Comparison of ENCODE assay signal across 11 cellular contexts in the genomic region with DNA sequence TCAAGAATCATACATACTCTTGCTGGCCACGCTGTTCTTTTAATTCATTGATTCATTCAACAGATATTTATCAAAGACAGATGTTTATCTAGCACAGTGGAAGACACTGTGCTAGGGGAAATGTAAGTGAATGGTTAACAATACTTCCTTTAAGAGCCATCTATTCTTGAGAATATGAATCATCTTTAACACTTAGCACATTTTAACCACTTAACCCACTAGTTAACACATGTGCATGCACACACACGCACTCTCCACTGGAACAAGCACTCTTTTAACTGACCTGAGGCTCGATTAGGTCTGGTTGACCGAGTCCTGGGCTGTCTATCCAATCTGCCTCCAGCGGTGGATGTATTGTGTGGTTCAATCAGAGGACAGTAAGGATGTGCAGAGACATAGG. TPM values are rescaled to one million over a fixed set of nuclear protein-coding genes. Genes with fewer than 3 reads are reported as not detected.
DNase-seq lines count a peak whose midpoint lies in the region; ATAC-seq, FAIRE-seq and TF ChIP-seq lines count a peak whose summit lies in the region.
"Had no signal": no experiment of that assay in that cellular context is flagged by ENCODE, and none has a peak within 500 bp of the region (broad histone marks: within the 10 kb centered on the region; RNA-seq: fewer than 3 reads in every experiment).

No MANE protein-coding gene starts in this region.

- no peak overlapping the region for H3K4me3 Mint-ChIP-seq in CD8-positive, alpha-beta memory T cell

- H3K4me1 ChIP-seq in CD8-positive, alpha-beta memory T cell (ENCODE audit: insufficient read depth, low read length), result no peaks in the 10 kb centered on the region
- no peaks in the 10 kb centered on the region for H3K4me1 ChIP-seq in upper lobe of right lung
- H3K4me1 ChIP-seq: adrenal gland, tibial artery had no signal

- no peaks in the 10 kb centered on the region for H3K36me3 Mint-ChIP-seq in CD8-positive, alpha-beta memory T cell

- no peak overlapping the region for H3K27ac Mint-ChIP-seq in CD8-positive, alpha-beta memory T cell

- H3K27ac ChIP-seq in CD8-positive, alpha-beta memory T cell (ENCODE audit: low read depth, low read length), result no peak overlapping the region
- no peak overlapping the region for H3K27ac ChIP-seq in upper lobe of right lung
- H3K27ac ChIP-seq: adrenal gland, tibial artery had no signal

- intact Hi-C loops in upper lobe of right lung (cut with DNase I), result no loop called here

- POLR2A ChIA-PET in CD8-positive, alpha-beta memory T cell (lab: Charles Lee), result no interaction called here

- peak; percentile 98 for ATAC-seq in GM19397 (IDR thresholded peaks at IDR 0.05; ENCODE audit: unreplicated experiment)
- peak; percentile 96 for ATAC-seq in HG03196 (IDR thresholded peaks at IDR 0.05; ENCODE audit: unreplicated experiment)
- ATAC-seq in upper lobe of right lung, result no peak

- no peak for TF ChIP-seq CTCF in AG10803 (conservative IDR thresholded peaks at IDR 0.05; ENCODE audit: low read length)
- TF ChIP-seq CTCF in bronchial epithelial cell (IDR thresholded peaks at IDR 0.05; ENCODE audit: insufficient read depth, low read length, severe bottlenecking), result no peak
- TF ChIP-seq CTCF in upper lobe of right lung (IDR thresholded peaks at IDR 0.05), result no peak

- H3K36me3 ChIP-seq in bronchial epithelial cell (ENCODE audit: control insufficient read depth, insufficient read depth, low read length) (no peaks in the 10 kb centered on the region), upper lobe of right lung (no peaks in the 10 kb centered on the region)
- H3K36me3 ChIP-seq in CD8-positive, alpha-beta memory T cell (ENCODE audit: insufficient read depth, low read length), result no peaks in the 10 kb centered on the region
- H3K36me3 ChIP-seq: adrenal gland, tibial artery had no signal

- H3K4me1 Mint-ChIP-seq in CD8-positive, alpha-beta memory T cell, result peaks cover 0 to 3% (median 0%) of the 10 kb centered on the region in 3 donors

- no peaks in the 10 kb centered on the region for H3K9me3 ChIP-seq in CD8-positive, alpha-beta memory T cell (ENCODE audit: low read length)
- H3K9me3 ChIP-seq in upper lobe of right lung, result no peaks in the 10 kb centered on the region
- H3K9me3 ChIP-seq: adrenal gland, tibial artery had no signal

- CTCF ChIA-PET in CD8-positive, alpha-beta memory T cell (lab: Charles Lee), result no interaction called here

- peaks cover 2 to 9% of the 10 kb centered on the region in 2 donors for H3K27me3 Mint-ChIP-seq in CD8-positive, alpha-beta memory T cell

- H3K27me3 ChIP-seq in bronchial epithelial cell (ENCODE audit: control insufficient read depth, insufficient read depth, low read length), result no peaks in the 10 kb centered on the region
- H3K27me3 ChIP-seq in CD8-positive, alpha-beta memory T cell (ENCODE audit: insufficient read depth, low read length, poor library complexity, severe bottlenecking), result no peaks in the 10 kb centered on the region
- no peaks in the 10 kb centered on the region for H3K27me3 ChIP-seq in upper lobe of right lung
- H3K27me3 ChIP-seq: adrenal gland, tibial artery had no signal

- H3K4me3 ChIP-seq in AG10803 (ENCODE audit: low read length), result no peak overlapping the region
- no peak overlapping the region for H3K4me3 ChIP-seq in bronchial epithelial cell (ENCODE audit: low read depth, low read length)
- H3K4me3 ChIP-seq in CD8-positive, alpha-beta memory T cell (ENCODE audit: low read length), result no peak overlapping the region
- no peak overlapping the region for H3K4me3 ChIP-seq in upper lobe of right lung
- H3K4me3 ChIP-seq: adrenal gland, tibial artery had no signal

- peak; percentile 73 for DNase-seq in AG10803 (ENCODE audit: low read depth)
- peak; percentile 67 for DNase-seq in bronchial epithelial cell (ENCODE audit: low read depth)
- DNase-seq in CD8-positive, alpha-beta memory T cell, result no peak
- no peak for DNase-seq in DMS114 treated with DMSO at 0.1 percent for 48 hours (lab: John Stamatoyannopoulos, UW; ENCODE audit: unreplicated experiment)
- DNase-seq in upper lobe of right lung, result no peak
- no peak for DNase-seq in activated CD8-positive, alpha-beta memory T cell treated with anti-CD3 and anti-CD28 coated beads, Interleukin-2, amount 50 U/mL, for 4 hours
- DNase-seq: adrenal gland, NCI-H1436, tibial artery had no signal

- H3K9me3 Mint-ChIP-seq in CD8-positive, alpha-beta memory T cell, result peaks cover 0 to 3% (median 0%) of the 10 kb centered on the region in 5 donors

- no peak for FAIRE-seq in bronchial epithelial cell (lab: Jason Lieb, UNC)

RNA-seq across cellular contexts. Expression of gene LMNTD1, which starts 34.6 kb away (rescaled TPM):
- total RNA-seq in bronchial epithelial cell (0.13 TPM in 1 of 2 replicates, not detected in the other), upper lobe of right lung (not detected)
- total RNA-seq in CD8-positive, alpha-beta memory T cell, result not detected
- polyA plus RNA-seq in CD8-positive, alpha-beta memory T cell, result not detected

Comparison
In these comparisons a context has a peak if more than half of its experiments do, and no peak if none do; other contexts are left out.
1. DNase-seq: peak in AG10803 (single experiment) and bronchial epithelial cell (single experiment); none in CD8-positive, alpha-beta memory T cell (0 of 5), DMS114 treated with DMSO at 0.1 percent for 48 hours (single experiment), upper lobe of right lung (single experiment) and activated CD8-positive, alpha-beta memory T cell treated with anti-CD3 and anti-CD28 coated beads, Interleukin-2, amount 50 U/mL, for 4 hours (single experiment).